Comparison of ENCODE assay signal across 8 cellular contexts in the genomic region with DNA sequence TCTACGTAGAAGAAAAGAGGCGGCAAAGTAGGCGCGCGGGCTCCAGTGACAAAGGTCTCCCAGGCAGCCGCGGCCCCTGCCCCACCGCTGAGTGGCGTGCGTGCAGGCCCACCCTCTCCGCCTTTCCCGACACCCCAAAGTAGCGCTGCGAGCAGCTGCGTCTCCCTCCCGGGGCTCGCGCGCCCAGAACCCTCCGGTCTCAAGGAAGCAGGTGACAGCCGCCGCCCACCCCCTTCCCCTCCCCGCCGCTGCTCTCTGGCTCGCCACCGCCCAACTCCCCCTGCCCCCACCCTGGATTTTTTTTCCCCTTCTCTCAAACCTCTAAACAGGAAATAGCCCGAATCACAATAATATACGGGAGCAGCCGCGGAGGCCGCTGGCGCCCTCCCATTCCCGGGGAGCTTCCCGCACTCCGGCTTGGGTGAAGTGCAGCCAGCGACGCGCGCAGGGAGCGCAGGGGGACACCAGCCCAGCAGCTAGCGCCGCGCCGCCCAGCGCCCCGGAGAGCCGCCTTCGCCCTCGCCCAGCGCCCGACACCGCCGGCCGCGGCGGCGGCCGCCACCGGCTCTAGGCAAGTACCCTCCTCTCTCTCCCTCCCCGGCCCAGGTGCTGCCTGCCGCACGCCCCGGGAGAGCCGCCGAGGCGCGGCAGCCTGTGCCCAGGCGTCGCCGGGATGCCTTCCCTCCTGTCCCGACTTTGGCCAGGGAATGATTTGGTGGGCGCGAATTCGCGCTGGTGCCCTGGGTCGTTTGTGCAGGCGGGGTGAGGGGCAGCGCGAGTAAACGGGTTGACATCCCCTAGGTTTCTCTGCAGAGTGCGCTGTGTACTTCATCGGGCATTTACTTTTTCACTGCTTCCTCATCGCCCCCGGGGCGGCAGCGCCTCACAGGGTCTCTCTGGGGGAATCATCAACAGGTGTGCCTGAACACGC. TPM values are rescaled to one million over a fixed set of nuclear protein-coding genes. Genes with fewer than 3 reads are reported as not detected.
A peak's percentile ranks its signal among the peaks of the same experiment; 100 is the strongest.
DNase-seq lines count a peak whose midpoint lies in the region; ATAC-seq and TF ChIP-seq lines count a peak whose summit lies in the region.

No MANE protein-coding gene starts in this region.

- ATAC-seq in WTC11: peak; percentile 11

- no peak; the same call in 1 of the 2 replicates for TF ChIP-seq CTCF in MM.1S (IDR thresholded peaks at IDR 0.05; ENCODE audit: low read length)
- TF ChIP-seq CTCF in WTC11 (IDR thresholded peaks at IDR 0.05): no peak

- H3K9me3 ChIP-seq in MM.1S (replicated peaks; ENCODE audit: insufficient read depth, low read length): no peaks in the 10 kb centered on the region

- peak overlapping the region; percentile 100 for H3K27ac Mint-ChIP-seq in WTC11

- POLR2A ChIA-PET in WTC11 (lab: Charles Lee): interaction anchor here (0.6 to 3.9 kb wide), 11 partner anchors 9 to 137 kb away, joined by 3 to 15 read pairs (median 3); partner anchors contain the start of gene TJP2

- H3K27me3 ChIP-seq in MM.1S (replicated peaks; ENCODE audit: insufficient read depth, low read length): peaks cover 8% of the 10 kb centered on the region

- H3K27ac ChIP-seq in MM.1S (ENCODE audit: low read length): peak overlapping the region; percentile 38; the same call in 1 of the 2 replicates

- no peaks in the 10 kb centered on the region for H3K79me2 ChIP-seq in MM.1S (ENCODE audit: low read length)

- no peaks in the 10 kb centered on the region for H4K20me1 ChIP-seq in MM.1S (ENCODE audit: insufficient read depth, low read length)

- peak overlapping the region; percentile 44; the same call in 1 of the 2 replicates for H3K9ac ChIP-seq in MM.1S (ENCODE audit: low read length)

- peaks cover 8% of the 10 kb centered on the region; the same call in 1 of the 2 replicates for H3K4me1 ChIP-seq in MM.1S (ENCODE audit: low read length)

- no peaks in the 10 kb centered on the region for H3K9me3 Mint-ChIP-seq in WTC11

- no peaks in the 10 kb centered on the region for H3K9me2 ChIP-seq in MM.1S (replicated peaks; ENCODE audit: insufficient read depth, low read length)

- peak; percentile 66 to 81 for DNase-seq in NCI-H2081 (lab: John Stamatoyannopoulos, UW)
- no peak for DNase-seq in NCI-H2081 treated with DMSO at 0.1 percent for 48 hours (lab: John Stamatoyannopoulos, UW)
- DNase-seq in HCEC 1CT: peak; percentile 42
- DNase-seq in MM.1S: peak; percentile 42
- peak; percentile 69 for DNase-seq in WTC11 (ENCODE audit: low spot score)
- peak; percentile 78 for DNase-seq in ecto neural progenitor cell (ENCODE audit: low spot score)
- peak; percentile 38 for DNase-seq in medulla oblongata (ENCODE audit: extremely low spot score)
- peak in 4 of 6 experiments; percentile 18 to 71 (median 46) for DNase-seq in stimulated activated naive CD4-positive, alpha-beta T cell (lab: John Stamatoyannopoulos, UW)

- H3K36me3 Mint-ChIP-seq in WTC11: no peaks in the 10 kb centered on the region

- H3K4me3 Mint-ChIP-seq in WTC11: peak overlapping the region; percentile 93

- peak overlapping the region; percentile 83 for H2AFZ ChIP-seq in MM.1S (ENCODE audit: low read length)

- peak overlapping the region; percentile 76 for H3K4me3 ChIP-seq in MM.1S (ENCODE audit: low read length)

- no peaks in the 10 kb centered on the region for H3K36me3 ChIP-seq in MM.1S (replicated peaks; ENCODE audit: insufficient read depth, low read length)

- H3F3A ChIP-seq in MM.1S (ENCODE audit: insufficient read depth, low read length): peaks cover 11% of the 10 kb centered on the region

- H3K4me1 Mint-ChIP-seq in WTC11: peaks cover 27% of the 10 kb centered on the region

- H3K4me2 ChIP-seq in MM.1S (ENCODE audit: low read depth, low read length): peak overlapping the region; percentile 90; the same call in 1 of the 2 replicates

- CTCF ChIA-PET in WTC11 (lab: Charles Lee): interaction anchor here (0.7 to 2.3 kb wide), 8 partner anchors 14 to 86 kb away, joined by 3 to 15 read pairs (median 4); partner anchors contain the start of gene FXN

- no peaks in the 10 kb centered on the region for H3K27me3 Mint-ChIP-seq in WTC11 (ENCODE audit: low read depth)

TF ChIP-seq in WTC11, 78 proteins besides CTCF, POLR2A, EP300 and RAD21 (continues in another document):
- TF ChIP-seq ZBTB21 (CRISPR knock-in tag; IDR thresholded peaks at IDR 0.05; ENCODE audit: borderline replicate concordance) (0 out of 2 replicates have a peak, but pooled peaks have one; percentile 18), GABPB1 (CRISPR knock-in tag; IDR thresholded peaks at IDR 0.05) (no peak), ZSCAN18 (CRISPR knock-in tag; IDR thresholded peaks at IDR 0.05) (no peak), SMAD4 (CRISPR knock-in tag; IDR thresholded peaks at IDR 0.05) (no peak), KAT7 (CRISPR knock-in tag; IDR thresholded peaks at IDR 0.05; ENCODE audit: borderline replicate concordance) (peak; percentile 13; the same call in 1 of the 2 replicates), NR1H2 (CRISPR knock-in tag; IDR thresholded peaks at IDR 0.05) (no peak), NR3C1 (CRISPR knock-in tag; conservative IDR thresholded peaks at IDR 0.05; ENCODE audit: low read depth) (no peak), ZNF416 (CRISPR knock-in tag; IDR thresholded peaks at IDR 0.05) (no peak)
- TF ChIP-seq, protein P1, sequence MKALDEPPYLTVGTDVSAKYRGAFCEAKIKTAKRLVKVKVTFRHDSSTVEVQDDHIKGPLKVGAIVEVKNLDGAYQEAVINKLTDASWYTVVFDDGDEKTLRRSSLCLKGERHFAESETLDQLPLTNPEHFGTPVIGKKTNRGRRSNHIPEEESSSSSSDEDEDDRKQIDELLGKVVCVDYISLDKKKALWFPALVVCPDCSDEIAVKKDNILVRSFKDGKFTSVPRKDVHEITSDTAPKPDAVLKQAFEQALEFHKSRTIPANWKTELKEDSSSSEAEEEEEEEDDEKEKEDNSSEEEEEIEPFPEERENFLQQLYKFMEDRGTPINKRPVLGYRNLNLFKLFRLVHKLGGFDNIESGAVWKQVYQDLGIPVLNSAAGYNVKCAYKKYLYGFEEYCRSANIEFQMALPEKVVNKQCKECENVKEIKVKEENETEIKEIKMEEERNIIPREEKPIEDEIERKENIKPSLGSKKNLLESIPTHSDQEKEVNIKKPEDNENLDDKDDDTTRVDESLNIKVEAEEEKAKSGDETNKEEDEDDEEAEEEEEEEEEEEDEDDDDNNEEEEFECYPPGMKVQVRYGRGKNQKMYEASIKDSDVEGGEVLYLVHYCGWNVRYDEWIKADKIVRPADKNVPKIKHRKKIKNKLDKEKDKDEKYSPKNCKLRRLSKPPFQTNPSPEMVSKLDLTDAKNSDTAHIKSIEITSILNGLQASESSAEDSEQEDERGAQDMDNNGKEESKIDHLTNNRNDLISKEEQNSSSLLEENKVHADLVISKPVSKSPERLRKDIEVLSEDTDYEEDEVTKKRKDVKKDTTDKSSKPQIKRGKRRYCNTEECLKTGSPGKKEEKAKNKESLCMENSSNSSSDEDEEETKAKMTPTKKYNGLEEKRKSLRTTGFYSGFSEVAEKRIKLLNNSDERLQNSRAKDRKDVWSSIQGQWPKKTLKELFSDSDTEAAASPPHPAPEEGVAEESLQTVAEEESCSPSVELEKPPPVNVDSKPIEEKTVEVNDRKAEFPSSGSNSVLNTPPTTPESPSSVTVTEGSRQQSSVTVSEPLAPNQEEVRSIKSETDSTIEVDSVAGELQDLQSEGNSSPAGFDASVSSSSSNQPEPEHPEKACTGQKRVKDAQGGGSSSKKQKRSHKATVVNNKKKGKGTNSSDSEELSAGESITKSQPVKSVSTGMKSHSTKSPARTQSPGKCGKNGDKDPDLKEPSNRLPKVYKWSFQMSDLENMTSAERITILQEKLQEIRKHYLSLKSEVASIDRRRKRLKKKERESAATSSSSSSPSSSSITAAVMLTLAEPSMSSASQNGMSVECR (CRISPR knock-in tag; IDR thresholded peaks at IDR 0.05; ENCODE audit: borderline replicate concordance): 0 out of 2 replicates have a peak, but pooled peaks have one; percentile 73
- TF ChIP-seq, protein P2, sequence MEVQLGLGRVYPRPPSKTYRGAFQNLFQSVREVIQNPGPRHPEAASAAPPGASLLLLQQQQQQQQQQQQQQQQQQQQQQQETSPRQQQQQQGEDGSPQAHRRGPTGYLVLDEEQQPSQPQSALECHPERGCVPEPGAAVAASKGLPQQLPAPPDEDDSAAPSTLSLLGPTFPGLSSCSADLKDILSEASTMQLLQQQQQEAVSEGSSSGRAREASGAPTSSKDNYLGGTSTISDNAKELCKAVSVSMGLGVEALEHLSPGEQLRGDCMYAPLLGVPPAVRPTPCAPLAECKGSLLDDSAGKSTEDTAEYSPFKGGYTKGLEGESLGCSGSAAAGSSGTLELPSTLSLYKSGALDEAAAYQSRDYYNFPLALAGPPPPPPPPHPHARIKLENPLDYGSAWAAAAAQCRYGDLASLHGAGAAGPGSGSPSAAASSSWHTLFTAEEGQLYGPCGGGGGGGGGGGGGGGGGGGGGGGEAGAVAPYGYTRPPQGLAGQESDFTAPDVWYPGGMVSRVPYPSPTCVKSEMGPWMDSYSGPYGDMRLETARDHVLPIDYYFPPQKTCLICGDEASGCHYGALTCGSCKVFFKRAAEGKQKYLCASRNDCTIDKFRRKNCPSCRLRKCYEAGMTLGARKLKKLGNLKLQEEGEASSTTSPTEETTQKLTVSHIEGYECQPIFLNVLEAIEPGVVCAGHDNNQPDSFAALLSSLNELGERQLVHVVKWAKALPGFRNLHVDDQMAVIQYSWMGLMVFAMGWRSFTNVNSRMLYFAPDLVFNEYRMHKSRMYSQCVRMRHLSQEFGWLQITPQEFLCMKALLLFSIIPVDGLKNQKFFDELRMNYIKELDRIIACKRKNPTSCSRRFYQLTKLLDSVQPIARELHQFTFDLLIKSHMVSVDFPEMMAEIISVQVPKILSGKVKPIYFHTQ (CRISPR knock-in tag; IDR thresholded peaks at IDR 0.05): no peak
- TF ChIP-seq, protein P3, sequence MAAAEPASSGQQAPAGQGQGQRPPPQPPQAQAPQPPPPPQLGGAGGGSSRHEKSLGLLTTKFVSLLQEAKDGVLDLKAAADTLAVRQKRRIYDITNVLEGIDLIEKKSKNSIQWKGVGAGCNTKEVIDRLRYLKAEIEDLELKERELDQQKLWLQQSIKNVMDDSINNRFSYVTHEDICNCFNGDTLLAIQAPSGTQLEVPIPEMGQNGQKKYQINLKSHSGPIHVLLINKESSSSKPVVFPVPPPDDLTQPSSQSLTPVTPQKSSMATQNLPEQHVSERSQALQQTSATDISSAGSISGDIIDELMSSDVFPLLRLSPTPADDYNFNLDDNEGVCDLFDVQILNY (CRISPR knock-in tag; IDR thresholded peaks at IDR 0.05): peak; percentile 15; the same call in 1 of the 2 replicates

RNA-seq across cellular contexts. Expression of gene TJP2, which starts 52.7 kb away (rescaled TPM):
- 155 to 159 TPM (median 156 TPM) in 3 replicates for total RNA-seq in WTC11 (2021)
